2 cellular contexts compared by ENCODE assay signal in the genomic region with DNA sequence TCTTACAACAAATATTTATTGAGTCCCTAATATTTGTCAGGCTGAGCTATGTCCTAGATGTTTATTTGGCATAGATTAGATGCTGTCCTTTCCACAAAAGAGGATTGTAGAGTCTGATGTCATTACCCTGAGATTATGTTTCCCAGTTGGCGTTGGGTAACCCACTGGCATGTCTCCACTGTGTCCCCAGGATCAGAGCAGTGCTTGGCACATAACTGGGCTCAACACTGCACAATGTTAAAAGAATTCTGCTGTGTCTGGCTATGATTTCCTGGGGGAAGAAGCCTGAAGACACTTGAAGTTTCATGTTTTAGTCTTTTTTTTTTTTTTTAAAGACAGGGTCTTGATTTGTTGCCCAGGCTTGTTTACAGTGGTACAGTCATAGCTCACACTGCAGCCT.
TF ChIP-seq lines count a peak whose summit lies in the region.

No MANE protein-coding gene starts in this region.

TF ChIP-seq in HepG2, 621 proteins besides CTCF, POLR2A, EP300 and RAD21:
- TF ChIP-seq, protein P1, sequence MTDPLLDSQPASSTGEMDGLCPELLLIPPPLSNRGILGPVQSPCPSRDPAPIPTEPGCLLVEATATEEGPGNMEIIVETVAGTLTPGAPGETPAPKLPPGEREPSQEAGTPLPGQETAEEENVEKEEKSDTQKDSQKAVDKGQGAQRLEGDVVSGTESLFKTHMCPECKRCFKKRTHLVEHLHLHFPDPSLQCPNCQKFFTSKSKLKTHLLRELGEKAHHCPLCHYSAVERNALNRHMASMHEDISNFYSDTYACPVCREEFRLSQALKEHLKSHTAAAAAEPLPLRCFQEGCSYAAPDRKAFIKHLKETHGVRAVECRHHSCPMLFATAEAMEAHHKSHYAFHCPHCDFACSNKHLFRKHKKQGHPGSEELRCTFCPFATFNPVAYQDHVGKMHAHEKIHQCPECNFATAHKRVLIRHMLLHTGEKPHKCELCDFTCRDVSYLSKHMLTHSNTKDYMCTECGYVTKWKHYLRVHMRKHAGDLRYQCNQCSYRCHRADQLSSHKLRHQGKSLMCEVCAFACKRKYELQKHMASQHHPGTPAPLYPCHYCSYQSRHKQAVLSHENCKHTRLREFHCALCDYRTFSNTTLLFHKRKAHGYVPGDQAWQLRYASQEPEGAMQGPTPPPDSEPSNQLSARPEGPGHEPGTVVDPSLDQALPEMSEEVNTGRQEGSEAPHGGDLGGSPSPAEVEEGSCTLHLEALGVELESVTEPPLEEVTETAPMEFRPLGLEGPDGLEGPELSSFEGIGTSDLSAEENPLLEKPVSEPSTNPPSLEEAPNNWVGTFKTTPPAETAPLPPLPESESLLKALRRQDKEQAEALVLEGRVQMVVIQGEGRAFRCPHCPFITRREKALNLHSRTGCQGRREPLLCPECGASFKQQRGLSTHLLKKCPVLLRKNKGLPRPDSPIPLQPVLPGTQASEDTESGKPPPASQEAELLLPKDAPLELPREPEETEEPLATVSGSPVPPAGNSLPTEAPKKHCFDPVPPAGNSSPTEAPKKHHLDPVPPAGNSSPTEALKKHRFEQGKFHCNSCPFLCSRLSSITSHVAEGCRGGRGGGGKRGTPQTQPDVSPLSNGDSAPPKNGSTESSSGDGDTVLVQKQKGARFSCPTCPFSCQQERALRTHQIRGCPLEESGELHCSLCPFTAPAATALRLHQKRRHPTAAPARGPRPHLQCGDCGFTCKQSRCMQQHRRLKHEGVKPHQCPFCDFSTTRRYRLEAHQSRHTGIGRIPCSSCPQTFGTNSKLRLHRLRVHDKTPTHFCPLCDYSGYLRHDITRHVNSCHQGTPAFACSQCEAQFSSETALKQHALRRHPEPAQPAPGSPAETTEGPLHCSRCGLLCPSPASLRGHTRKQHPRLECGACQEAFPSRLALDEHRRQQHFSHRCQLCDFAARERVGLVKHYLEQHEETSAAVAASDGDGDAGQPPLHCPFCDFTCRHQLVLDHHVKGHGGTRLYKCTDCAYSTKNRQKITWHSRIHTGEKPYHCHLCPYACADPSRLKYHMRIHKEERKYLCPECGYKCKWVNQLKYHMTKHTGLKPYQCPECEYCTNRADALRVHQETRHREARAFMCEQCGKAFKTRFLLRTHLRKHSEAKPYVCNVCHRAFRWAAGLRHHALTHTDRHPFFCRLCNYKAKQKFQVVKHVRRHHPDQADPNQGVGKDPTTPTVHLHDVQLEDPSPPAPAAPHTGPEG (CRISPR knock-in tag; IDR thresholded peaks at IDR 0.05) = no peak
- TF ChIP-seq ZMYM4 (CRISPR knock-in tag; IDR thresholded peaks at IDR 0.05) (no peak), ZFP36 (IDR thresholded peaks at IDR 0.05; ENCODE audit: borderline replicate concordance, low read depth, low read length, partially characterized antibody) (no peak)

TF ChIP-seq in SK-N-SH, 30 proteins besides CTCF, POLR2A, EP300 and RAD21:
- TF ChIP-seq JUND (IDR thresholded peaks at IDR 0.05) = no peak
- no peak for TF ChIP-seq FOSL2 (IDR thresholded peaks at IDR 0.05; ENCODE audit: borderline replicate concordance, low read depth)
- TF ChIP-seq, protein P2, sequence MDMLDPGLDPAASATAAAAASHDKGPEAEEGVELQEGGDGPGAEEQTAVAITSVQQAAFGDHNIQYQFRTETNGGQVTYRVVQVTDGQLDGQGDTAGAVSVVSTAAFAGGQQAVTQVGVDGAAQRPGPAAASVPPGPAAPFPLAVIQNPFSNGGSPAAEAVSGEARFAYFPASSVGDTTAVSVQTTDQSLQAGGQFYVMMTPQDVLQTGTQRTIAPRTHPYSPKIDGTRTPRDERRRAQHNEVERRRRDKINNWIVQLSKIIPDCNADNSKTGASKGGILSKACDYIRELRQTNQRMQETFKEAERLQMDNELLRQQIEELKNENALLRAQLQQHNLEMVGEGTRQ (IDR thresholded peaks at IDR 0.05; ENCODE audit: borderline replicate concordance, low read depth, low read length) = no peak
- no peak for TF ChIP-seq EZH2phosphoT487 (IDR thresholded peaks at IDR 0.05; ENCODE audit: borderline replicate concordance, low read depth)
- TF ChIP-seq, protein P3, sequence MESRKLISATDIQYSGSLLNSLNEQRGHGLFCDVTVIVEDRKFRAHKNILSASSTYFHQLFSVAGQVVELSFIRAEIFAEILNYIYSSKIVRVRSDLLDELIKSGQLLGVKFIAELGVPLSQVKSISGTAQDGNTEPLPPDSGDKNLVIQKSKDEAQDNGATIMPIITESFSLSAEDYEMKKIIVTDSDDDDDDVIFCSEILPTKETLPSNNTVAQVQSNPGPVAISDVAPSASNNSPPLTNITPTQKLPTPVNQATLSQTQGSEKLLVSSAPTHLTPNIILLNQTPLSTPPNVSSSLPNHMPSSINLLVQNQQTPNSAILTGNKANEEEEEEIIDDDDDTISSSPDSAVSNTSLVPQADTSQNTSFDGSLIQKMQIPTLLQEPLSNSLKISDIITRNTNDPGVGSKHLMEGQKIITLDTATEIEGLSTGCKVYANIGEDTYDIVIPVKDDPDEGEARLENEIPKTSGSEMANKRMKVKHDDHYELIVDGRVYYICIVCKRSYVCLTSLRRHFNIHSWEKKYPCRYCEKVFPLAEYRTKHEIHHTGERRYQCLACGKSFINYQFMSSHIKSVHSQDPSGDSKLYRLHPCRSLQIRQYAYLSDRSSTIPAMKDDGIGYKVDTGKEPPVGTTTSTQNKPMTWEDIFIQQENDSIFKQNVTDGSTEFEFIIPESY (IDR thresholded peaks at IDR 0.05; ENCODE audit: borderline replicate concordance, low read depth) = no peak
- no peak for TF ChIP-seq GATA2 (CRISPR knock-in tag; IDR thresholded peaks at IDR 0.05)
- TF ChIP-seq TEAD4 (IDR thresholded peaks at IDR 0.05; ENCODE audit: borderline replicate concordance, insufficient read depth) = no peak
- TF ChIP-seq, protein P4, sequence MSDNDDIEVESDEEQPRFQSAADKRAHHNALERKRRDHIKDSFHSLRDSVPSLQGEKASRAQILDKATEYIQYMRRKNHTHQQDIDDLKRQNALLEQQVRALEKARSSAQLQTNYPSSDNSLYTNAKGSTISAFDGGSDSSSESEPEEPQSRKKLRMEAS (IDR thresholded peaks at IDR 0.05; ENCODE audit: low read depth) = no peak
- TF ChIP-seq NFIC (IDR thresholded peaks at IDR 0.05; ENCODE audit: borderline replicate concordance) = no peak
- TF ChIP-seq ELF1 (IDR thresholded peaks at IDR 0.05) = no peak
- TF ChIP-seq TCF12 (IDR thresholded peaks at IDR 0.05) = no peak
- TF ChIP-seq SMC3 (IDR thresholded peaks at IDR 0.05; ENCODE audit: low read depth, low read length) = no peak
- TF ChIP-seq, protein P5, sequence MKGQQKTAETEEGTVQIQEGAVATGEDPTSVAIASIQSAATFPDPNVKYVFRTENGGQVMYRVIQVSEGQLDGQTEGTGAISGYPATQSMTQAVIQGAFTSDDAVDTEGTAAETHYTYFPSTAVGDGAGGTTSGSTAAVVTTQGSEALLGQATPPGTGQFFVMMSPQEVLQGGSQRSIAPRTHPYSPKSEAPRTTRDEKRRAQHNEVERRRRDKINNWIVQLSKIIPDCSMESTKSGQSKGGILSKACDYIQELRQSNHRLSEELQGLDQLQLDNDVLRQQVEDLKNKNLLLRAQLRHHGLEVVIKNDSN (IDR thresholded peaks at IDR 0.05; ENCODE audit: borderline replicate concordance, low read depth) = no peak
